ENCODE assay signal across 16 cellular contexts in genomic region chr18:58612239-58613055, GRCh38. TPM values are rescaled to one million over a fixed set of nuclear protein-coding genes. Genes with fewer than 3 reads are reported as not detected.
DNase-seq lines count a peak whose midpoint lies in the region; ATAC-seq, FAIRE-seq and TF ChIP-seq lines count a peak whose summit lies in the region.
"Had no signal": no experiment of that assay in that cellular context is flagged by ENCODE, and none has a peak within 500 bp of the region (broad histone marks: within the 10 kb centered on the region; RNA-seq: fewer than 3 reads in every experiment).

No MANE protein-coding gene starts in this region.

- H3K4me3 Mint-ChIP-seq in naive thymus-derived CD8-positive, alpha-beta T cell: no peak overlapping the region

- ATAC-seq in naive thymus-derived CD8-positive, alpha-beta T cell: no peak
- ATAC-seq in HG02840 (IDR thresholded peaks at IDR 0.05; ENCODE audit: low FRiP score, unreplicated experiment) (no peak), lower lobe of right lung (no peak)
- ATAC-seq: upper lobe of right lung had no signal

- WGBS in ectodermal cell, 2 experiments: 87 to 92% methylated on average over 8 of the region's 8 CpGs

- no peaks in the 10 kb centered on the region for H3K36me3 Mint-ChIP-seq in naive thymus-derived CD8-positive, alpha-beta T cell
- H3K36me3 Mint-ChIP-seq: IgD-negative memory B cell had no signal

- no peak for TF ChIP-seq POLR2A in GM12891 (IDR thresholded peaks at IDR 0.05; ENCODE audit: low read depth, low read length)

- no peaks in the 10 kb centered on the region for H3K9me3 ChIP-seq in ectodermal cell (ENCODE audit: control insufficient read depth, low read length)
- H3K9me3 ChIP-seq in lower lobe of right lung: no peaks in the 10 kb centered on the region
- H3K9me3 ChIP-seq: upper lobe of right lung had no signal

- H3K27ac Mint-ChIP-seq in naive thymus-derived CD8-positive, alpha-beta T cell: peak overlapping the region in 6 of 10 donors; percentile 13 to 75 (median 18)
- H3K27ac Mint-ChIP-seq: activated T-helper 2 cell treated with anti-CD3 and anti-CD28 coated beads, Interferon-gamma antibody, Interleukin-2, Interleukin-4, amounts not matched to agents 10 μg/mL and 5 μg/mL and 100 μg/mL, durations not matched to agents 14 hours and 24 hours and 36 hours had no signal

- H3K9me3 Mint-ChIP-seq in naive thymus-derived CD8-positive, alpha-beta T cell: no peaks in the 10 kb centered on the region
- H3K9me3 Mint-ChIP-seq: activated T-helper 2 cell treated with anti-CD3 and anti-CD28 coated beads, Interferon-gamma antibody, Interleukin-2, Interleukin-4, amounts not matched to agents 10 μg/mL and 5 μg/mL and 100 μg/mL, durations not matched to agents 14 hours and 24 hours and 36 hours; IgD-negative memory B cell had no signal

- no peaks in the 10 kb centered on the region for H3K27me3 Mint-ChIP-seq in naive thymus-derived CD8-positive, alpha-beta T cell
- H3K27me3 Mint-ChIP-seq: IgD-negative memory B cell had no signal

- FAIRE-seq in GM12891 (lab: Jason Lieb, UNC): peak; percentile 57
- FAIRE-seq: frontal cortex had no signal

- TF ChIP-seq EP300 in Ishikawa (IDR thresholded peaks at IDR 0.05; ENCODE audit: borderline replicate concordance): peak; percentile 56; the same call in 1 of the 2 replicates

- TF ChIP-seq RAD21 in Ishikawa (IDR thresholded peaks at IDR 0.05; ENCODE audit: low read depth): 0 out of 2 replicates have a peak, but pooled peaks have one; percentile 1

- peaks cover 27 to 65% (median 61%) of the 10 kb centered on the region in 4 donors for H3K4me1 Mint-ChIP-seq in naive thymus-derived CD8-positive, alpha-beta T cell

- POLR2A ChIA-PET in naive thymus-derived CD8-positive, alpha-beta T cell (lab: Charles Lee): interaction anchor here (1.2 to 2.5 kb wide), 3 partner anchors 8 to 151 kb away, joined by 3 to 13 read pairs (median 4); partner anchors contain the start of gene MALT1

- no peak overlapping the region for H3K4me3 ChIP-seq in ectodermal cell (ENCODE audit: insufficient read depth, low read depth, low read length)
- no peak overlapping the region for H3K4me3 ChIP-seq in lower lobe of right lung
- H3K4me3 ChIP-seq: upper lobe of right lung had no signal

- intact Hi-C loops in lower lobe of right lung (cut with DNase I): no loop called here

- H3K27me3 ChIP-seq in ectodermal cell (ENCODE audit: control insufficient read depth, insufficient read depth, low read length, poor library complexity, severe bottlenecking) (no peaks in the 10 kb centered on the region), lower lobe of right lung (ENCODE audit: low read depth) (no peaks in the 10 kb centered on the region)
- H3K27me3 ChIP-seq: upper lobe of right lung had no signal

- H3K36me3 ChIP-seq in ectodermal cell (ENCODE audit: control insufficient read depth, insufficient read depth, low read length) (no peaks in the 10 kb centered on the region), lower lobe of right lung (no peaks in the 10 kb centered on the region)
- H3K36me3 ChIP-seq: upper lobe of right lung had no signal

- TF ChIP-seq CTCF in lower lobe of right lung (IDR thresholded peaks at IDR 0.05): no peak

- DNase-seq in GM12891 (ENCODE audit: insufficient read length, low spot score) (no peak), lower lobe of right lung (no peak)
- DNase-seq in naive thymus-derived CD8-positive, alpha-beta T cell: no peak
- no peak for DNase-seq in stimulated activated naive CD4-positive, alpha-beta T cell treated with Interleukin-2 at 50 U/mL for 16 hours (lab: John Stamatoyannopoulos, UW)
- DNase-seq: C1 segment of cervical spinal cord; effector memory CD4-positive, alpha-beta T cell; NCI-H510A; SHP77; stimulated activated CD4-positive, alpha-beta T cell treated with anti-CD3 and anti-CD28 coated beads, Interleukin-2, amount 100 ng/mL, for 24 hours; upper lobe of right lung had no signal

- peaks cover 31% of the 10 kb centered on the region for H3K4me1 ChIP-seq in ectodermal cell (ENCODE audit: control insufficient read depth, insufficient read depth, low read length)
- no peaks in the 10 kb centered on the region for H3K4me1 ChIP-seq in lower lobe of right lung
- H3K4me1 ChIP-seq: upper lobe of right lung had no signal

- H3K27ac ChIP-seq in ectodermal cell (ENCODE audit: insufficient read depth, low read depth, low read length, poor library complexity, severe bottlenecking) (peak overlapping the region; percentile 71), lower lobe of right lung (no peak overlapping the region)
- H3K27ac ChIP-seq: upper lobe of right lung had no signal

TF ChIP-seq in GM12891, 5 proteins besides CTCF, POLR2A, EP300 and RAD21:
- no peak for TF ChIP-seq SPI1 (IDR thresholded peaks at IDR 0.05; ENCODE audit: low read depth, low read length)
TF ChIP-seq in GM12891: peak in this region for 0.

TF ChIP-seq in Ishikawa, 13 proteins besides CTCF, POLR2A, EP300 and RAD21:
- TF ChIP-seq YY1 (IDR thresholded peaks at IDR 0.05; ENCODE audit: low read depth): no peak
- 0 out of 2 replicates have a peak, but pooled peaks have one; percentile 10 for TF ChIP-seq TEAD4 (IDR thresholded peaks at IDR 0.05)
- TF ChIP-seq EGR1 (IDR thresholded peaks at IDR 0.05): no peak

RNA-seq across cellular contexts. Expression of gene ALPK2, which starts 16.4 kb away (rescaled TPM):
- 4.7 TPM for polyA plus RNA-seq in GM12891 (2012; ENCODE audit: low read depth, missing spikeins)
- polyA plus RNA-seq in ectodermal cell (2013, experiment 1 of 4): 4.5 TPM
- polyA plus RNA-seq in ectodermal cell (2013, experiment 2 of 4): 4.4 TPM
- polyA plus RNA-seq in ectodermal cell (2013, experiment 3 of 4): 2.8 TPM
- polyA plus RNA-seq in ectodermal cell (2013, experiment 4 of 4): 3.2 TPM
- under 1 TPM in 1 of 2 experiments, not detected in 1; 0.05 TPM for total RNA-seq in naive thymus-derived CD8-positive, alpha-beta T cell
- not detected for polyA plus RNA-seq in naive thymus-derived CD8-positive, alpha-beta T cell
- total RNA-seq in lower lobe of right lung: not detected
- total RNA-seq: frontal cortex had no signal
- polyA plus RNA-seq: IgD-negative memory B cell had no signal

RNA-seq across cellular contexts. Expression of gene MALT1, which starts 58.8 kb away (rescaled TPM):
- polyA plus RNA-seq in GM12891 (2012; ENCODE audit: low read depth, missing spikeins): 24.4 TPM
- 29.5 TPM for polyA plus RNA-seq in ectodermal cell (2013, experiment 1 of 4)
- 25.6 TPM for polyA plus RNA-seq in ectodermal cell (2013, experiment 2 of 4)
- polyA plus RNA-seq in ectodermal cell (2013, experiment 3 of 4): 19.7 TPM
- 23.1 TPM for polyA plus RNA-seq in ectodermal cell (2013, experiment 4 of 4)
- total RNA-seq in naive thymus-derived CD8-positive, alpha-beta T cell: 10 to 100 TPM; 70.2 to 78.6 TPM
- 10 to 100 TPM; 24.7 to 37.1 (median 27.3) TPM for polyA plus RNA-seq in naive thymus-derived CD8-positive, alpha-beta T cell
- 23.1 TPM for total RNA-seq in lower lobe of right lung
